13 cellular contexts compared by ENCODE assay signal in genomic region chr4:156774422-156774821, GRCh38.
A peak's percentile ranks its signal among the peaks of the same experiment; 100 is the strongest.
DNase-seq lines count a peak whose midpoint lies in the region; ATAC-seq and TF ChIP-seq lines count a peak whose summit lies in the region.
"Had no signal": no experiment of that assay in that cellular context is flagged by ENCODE, and none has a peak within 500 bp of the region (broad histone marks: within the 10 kb centered on the region; RNA-seq: fewer than 3 reads in every experiment).

No MANE protein-coding gene starts in this region.

- H3K4me3 Mint-ChIP-seq in mesothelial cell of epicardium, result no peak overlapping the region
- no peak overlapping the region for H3K4me3 Mint-ChIP-seq in immature natural killer cell
- H3K4me3 Mint-ChIP-seq: CD14-positive monocyte had no signal

- no peak for TF ChIP-seq CTCF in AG09319 (IDR thresholded peaks at IDR 0.05; ENCODE audit: low read depth, low read length)
- TF ChIP-seq CTCF in choroid plexus epithelial cell (conservative IDR thresholded peaks at IDR 0.05; ENCODE audit: low read depth, low read length), result no peak
- no peak for TF ChIP-seq CTCF in mesothelial cell of epicardium (IDR thresholded peaks at IDR 0.05; ENCODE audit: unreplicated experiment)
- TF ChIP-seq CTCF in colonic mucosa (IDR thresholded peaks at IDR 0.05), result no peak
- TF ChIP-seq CTCF in dorsolateral prefrontal cortex (IDR thresholded peaks at IDR 0.05 in 54 of 56, conservative IDR thresholded peaks at IDR 0.05 in 2 of 56; ENCODE audit: low read depth in 1 of 56, partially characterized antibody in 56 of 56), result no peak

- H3K27me3 ChIP-seq in MG63, result no peaks in the 10 kb centered on the region
- H3K27me3 ChIP-seq in colonic mucosa, result no peaks in the 10 kb centered on the region
- H3K27me3 ChIP-seq in dorsolateral prefrontal cortex, result no peaks in the 10 kb centered on the region

- DNase-seq in AG09319 (ENCODE audit: extremely low read depth, low read depth), result peak; percentile 67
- peak; percentile 63 for DNase-seq in MG63
- DNase-seq in choroid plexus epithelial cell (ENCODE audit: low read depth), result peak; percentile 95
- no peak for DNase-seq in mesothelial cell of epicardium (ENCODE audit: low spot score in 2 of 2, unreplicated experiment in 2 of 2)
- no peak for DNase-seq in immature natural killer cell
- no peak for DNase-seq in colonic mucosa
- DNase-seq in dorsolateral prefrontal cortex, result no peak
- DNase-seq: activated naive CD4-positive, alpha-beta T cell treated with anti-CD3 and anti-CD28 coated beads, Interleukin-2, amount 50 U/mL, for 16 hours; NCI-H2081 treated with DMSO at 0.1 percent for 48 hours; SIG-M5 had no signal

- H3K27ac ChIP-seq in colonic mucosa (no peak overlapping the region), dorsolateral prefrontal cortex (peak overlapping the region in 7 of 59 donors; percentile 3 to 84 (median 31))

- H3K27ac Mint-ChIP-seq in mesothelial cell of epicardium (peak overlapping the region; percentile 17), immature natural killer cell (no peak overlapping the region)
- H3K27ac Mint-ChIP-seq: CD14-positive monocyte had no signal

- no peak overlapping the region for H3K4me3 ChIP-seq in MG63
- H3K4me3 ChIP-seq in choroid plexus epithelial cell (ENCODE audit: low read depth, low read length), result no peak overlapping the region
- H3K4me3 ChIP-seq in colonic mucosa, result no peak overlapping the region
- H3K4me3 ChIP-seq in dorsolateral prefrontal cortex, result no peak overlapping the region
- H3K4me3 ChIP-seq: lung had no signal

- H3K4me1 ChIP-seq in colonic mucosa, result peaks cover 3% of the 10 kb centered on the region

- H3K36me3 Mint-ChIP-seq in mesothelial cell of epicardium (no peaks in the 10 kb centered on the region), immature natural killer cell (peaks cover 0 to 4% (median 0%) of the 10 kb centered on the region in 3 donors)

- H3K9me3 ChIP-seq in MG63 (no peaks in the 10 kb centered on the region), colonic mucosa (no peaks in the 10 kb centered on the region)

- H3K4me1 Mint-ChIP-seq in mesothelial cell of epicardium, result peaks cover 58% of the 10 kb centered on the region
- no peaks in the 10 kb centered on the region for H3K4me1 Mint-ChIP-seq in immature natural killer cell

- H3K9me3 Mint-ChIP-seq in mesothelial cell of epicardium, result no peaks in the 10 kb centered on the region
- H3K9me3 Mint-ChIP-seq in immature natural killer cell, result peaks cover 0 to 10% (median 5%) of the 10 kb centered on the region in 6 donors
- H3K9me3 Mint-ChIP-seq: CD14-positive monocyte had no signal

- H3K27me3 Mint-ChIP-seq in mesothelial cell of epicardium (ENCODE audit: low read depth), result no peaks in the 10 kb centered on the region
- H3K27me3 Mint-ChIP-seq in immature natural killer cell (ENCODE audit: low read depth in 3 of 3), result peaks cover 0 to 2% (median 2%) of the 10 kb centered on the region in 3 donors

- no peak overlapping the region for H3K9ac ChIP-seq in colonic mucosa (ENCODE audit: low read depth in 2 of 2, low read length in 2 of 2)

- intact Hi-C loops in colonic mucosa (cut with DNase I), result no loop called here
- intact Hi-C loops in dorsolateral prefrontal cortex (cut with DNase I), result loop anchor here in 1 of 2 donors (10.0 kb wide), 1 partner anchor 190 kb away; no protein-coding TSS in a partner anchor

- ATAC-seq in HG02973 (IDR thresholded peaks at IDR 0.05; ENCODE audit: unreplicated experiment), result no peak

- no peaks in the 10 kb centered on the region; the same call in none of the 2 replicates for H3K36me3 ChIP-seq in MG63
- H3K36me3 ChIP-seq in colonic mucosa, result no peaks in the 10 kb centered on the region

Comparison
In these comparisons a context has a peak if more than half of its experiments do, and no peak if none do; other contexts are left out.
1. DNase-seq: peak in AG09319 (single experiment), MG63 (single experiment) and choroid plexus epithelial cell (single experiment); none in mesothelial cell of epicardium (0 of 2), immature natural killer cell (0 of 3), colonic mucosa (single experiment) and dorsolateral prefrontal cortex (0 of 10).